Comparison of ENCODE assay signal across 13 cellular contexts in the genomic region with DNA sequence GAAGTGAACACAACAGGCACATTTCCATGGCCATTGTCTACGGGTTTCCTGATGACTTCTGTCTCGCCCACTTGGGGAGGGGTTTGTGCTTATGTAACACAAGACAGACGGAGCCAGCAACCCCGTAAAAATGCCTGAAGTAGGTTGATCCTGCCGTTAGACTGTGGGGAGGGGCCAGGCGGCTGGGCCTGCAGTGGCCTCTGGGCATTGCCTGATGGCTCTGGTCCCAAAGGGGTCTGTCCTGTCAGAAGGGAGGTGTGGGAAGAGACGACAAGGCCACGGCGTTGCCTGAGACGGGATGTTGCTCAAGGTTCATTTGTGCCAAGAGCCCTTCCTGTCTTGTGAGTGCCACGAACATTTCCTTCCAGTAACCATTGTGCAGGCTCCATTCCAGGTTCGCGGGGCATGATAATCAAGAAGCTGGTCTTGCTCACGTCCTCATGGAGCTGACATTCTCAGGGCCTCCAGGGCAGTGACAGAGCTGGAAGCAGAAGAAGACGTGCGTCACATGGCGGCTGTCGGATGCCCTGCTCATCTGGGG. TPM values are rescaled to one million over a fixed set of nuclear protein-coding genes. Genes with fewer than 3 reads are reported as not detected.
DNase-seq lines count a peak whose midpoint lies in the region; ATAC-seq and TF ChIP-seq lines count a peak whose summit lies in the region.
"Had no signal": no experiment of that assay in that cellular context is flagged by ENCODE, and none has a peak within 500 bp of the region (broad histone marks: within the 10 kb centered on the region; RNA-seq: fewer than 3 reads in every experiment).

No MANE protein-coding gene starts in this region.

- peak in 2 of 4 donors; percentile 95 to 96 for TF ChIP-seq EP300 in upper lobe of left lung (IDR thresholded peaks at IDR 0.05)

- ATAC-seq in lower lobe of right lung (peak; percentile 64), upper lobe of left lung (ENCODE audit: low FRiP score in 2 of 2) (peak; percentile 49 to 52)

- no peak overlapping the region for H3K4me3 ChIP-seq in epithelial cell of esophagus (ENCODE audit: low read length)
- H3K4me3 ChIP-seq in lower lobe of right lung: no peak overlapping the region
- H3K4me3 ChIP-seq in upper lobe of left lung: no peak overlapping the region

- H3K9me3 ChIP-seq in lower lobe of right lung (no peaks in the 10 kb centered on the region), upper lobe of left lung (no peaks in the 10 kb centered on the region)

- intact Hi-C loops in lower lobe of right lung (cut with DNase I): no loop called here

- WGBS in upper lobe of left lung, 2 donors: 28 to 32% methylated on average over 13 to 18 of the region's 18 CpGs

- DNase-seq in NCI-H1436 (lab: John Stamatoyannopoulos, UW): peak; percentile 15
- no peak for DNase-seq in NCI-H1436 treated with DMSO at 0.1 percent for 48 hours (lab: John Stamatoyannopoulos, UW)
- DNase-seq in epithelial cell of esophagus (ENCODE audit: low read depth): peak; percentile 51
- peak; percentile 76 for DNase-seq in lower lobe of right lung
- peak in 1 of 2 donors; percentile 76 for DNase-seq in upper lobe of left lung
- no peak for DNase-seq in NCI-H446 treated with DMSO at 0.1 percent for 48 hours (lab: John Stamatoyannopoulos, UW)
- no peak for DNase-seq in NCI-H2227 treated with DMSO at 0.1 percent for 48 hours (lab: John Stamatoyannopoulos, UW)
- no peak for DNase-seq in stimulated activated CD4-positive, alpha-beta T cell treated with anti-CD3 and anti-CD28 coated beads, Interleukin-4, amount 100 ng/mL, for 24 hours
- DNase-seq: NCI-H1105, retina, T1000 had no signal

- TF ChIP-seq POLR2A in upper lobe of left lung (IDR thresholded peaks at IDR 0.05): peak in 1 of 4 donors; percentile 21

- H3K27ac ChIP-seq in lower lobe of right lung: peak overlapping the region; percentile 78
- peak overlapping the region; percentile 72 to 81 (median 79) for H3K27ac ChIP-seq in upper lobe of left lung

- no peaks in the 10 kb centered on the region for H3K27me3 ChIP-seq in lower lobe of right lung (ENCODE audit: low read depth)
- H3K27me3 ChIP-seq in upper lobe of left lung: no peaks in the 10 kb centered on the region

- H3K4me1 ChIP-seq in lower lobe of right lung (peaks cover 57% of the 10 kb centered on the region), upper lobe of left lung (peaks cover 53 to 73% (median 55%) of the 10 kb centered on the region in 4 donors)

- no peak for TF ChIP-seq CTCF in epithelial cell of esophagus (IDR thresholded peaks at IDR 0.05; ENCODE audit: insufficient read depth, low read depth, low read length, missing control alignments)
- TF ChIP-seq CTCF in lower lobe of right lung (IDR thresholded peaks at IDR 0.05): no peak
- no peak for TF ChIP-seq CTCF in upper lobe of left lung (IDR thresholded peaks at IDR 0.05)

- H3K36me3 ChIP-seq in lower lobe of right lung: no peaks in the 10 kb centered on the region
- no peaks in the 10 kb centered on the region for H3K36me3 ChIP-seq in upper lobe of left lung

RNA-seq across cellular contexts. Expression of a gene that starts 44.7 kb away (rescaled TPM):
- total RNA-seq in lower lobe of right lung (74.9 TPM), upper lobe of left lung (100 to 1,000 TPM in 2 of 6 donors, 10 to 100 TPM in 4; 56.7 to 130 (median 79.8) TPM)

RNA-seq across cellular contexts. Expression of a gene that starts 51.5 kb away (rescaled TPM):
- total RNA-seq in lower lobe of right lung (19.0 TPM), upper lobe of left lung (10 to 100 TPM in 5 of 6 donors, 1 to 10 TPM in 1; 5.9 to 21.5 (median 18.2) TPM)
- total RNA-seq: astrocyte, fibroblast of lung had no signal

Comparison
In these comparisons a context has a peak if more than half of its experiments do, and no peak if none do; other contexts are left out.
1. DNase-seq: peak in NCI-H1436 (single experiment), epithelial cell of esophagus (single experiment) and lower lobe of right lung (single experiment); none in NCI-H1436 treated with DMSO at 0.1 percent for 48 hours (single experiment), NCI-H446 treated with DMSO at 0.1 percent for 48 hours (single experiment), NCI-H2227 treated with DMSO at 0.1 percent for 48 hours (single experiment) and stimulated activated CD4-positive, alpha-beta T cell treated with anti-CD3 and anti-CD28 coated beads, Interleukin-4, amount 100 ng/mL, for 24 hours (single experiment).